Comparison of ENCODE assay signal across 7 cellular contexts in the genomic region with DNA sequence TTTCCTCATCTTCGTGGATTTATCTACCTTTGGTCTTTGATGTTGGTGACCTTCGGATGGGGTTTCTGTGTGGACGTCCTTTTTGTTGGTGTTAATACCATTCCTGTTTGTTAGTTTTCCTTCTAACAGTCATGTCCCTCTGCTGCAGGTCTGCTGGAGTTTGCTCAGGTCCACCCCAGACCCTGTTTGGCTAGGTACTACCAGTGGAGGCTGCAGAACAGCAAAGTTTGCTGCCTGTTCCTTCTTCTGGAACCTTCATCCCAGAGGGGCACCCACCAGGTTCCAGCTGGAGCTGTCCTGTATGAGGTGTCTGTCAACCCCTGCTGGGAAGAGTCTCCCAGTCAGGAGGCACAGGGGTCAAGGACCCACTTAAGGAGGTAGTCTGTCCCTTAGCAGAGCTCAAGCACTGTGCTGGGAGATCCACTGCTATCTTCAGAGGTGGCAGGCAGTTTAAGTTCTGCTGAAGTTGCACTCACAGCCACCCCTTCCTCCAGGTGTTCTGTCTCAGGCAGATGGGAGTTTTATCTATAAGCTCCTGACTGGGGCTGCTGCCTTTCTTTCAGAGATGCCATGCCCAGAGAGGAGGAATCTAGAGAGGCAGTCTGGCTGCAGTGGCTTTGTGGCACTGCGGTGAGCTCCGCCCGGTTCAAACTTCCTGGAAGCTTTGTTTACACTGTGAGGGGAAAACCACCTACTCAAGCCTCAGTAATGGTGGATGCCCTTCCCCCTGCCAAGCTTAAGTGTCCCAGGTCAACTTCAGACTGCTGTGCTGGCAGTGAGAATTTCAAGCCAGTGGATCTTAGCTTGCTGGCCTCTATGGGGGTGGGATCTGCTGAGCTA. TPM values are rescaled to one million over a fixed set of nuclear protein-coding genes. Genes with fewer than 3 reads are reported as not detected.
DNase-seq lines count a peak whose midpoint lies in the region; ATAC-seq and TF ChIP-seq lines count a peak whose summit lies in the region.
"Not testable (repeated sequence)": the region's sequence is repeated elsewhere in the genome, so short reads cannot be mapped to it uniquely, and the experiment has no call there.

No MANE protein-coding gene starts in this region.

- not testable (repeated sequence) for BruUV-seq in PC-3 (replicated peaks; lab: Mats Ljungman, UMichigan)

- H2AFZ ChIP-seq in GM23338 = peak overlapping the region; percentile 35
- H2AFZ ChIP-seq in PC-3 (ENCODE audit: low read length) = not testable (repeated sequence)

- intact Hi-C loops in PC-3 (cut with micrococcal nuclease) = not testable (repeated sequence)

- not testable (repeated sequence) for H3K4me1 Mint-ChIP-seq in GM23338
- peaks cover 29% of the 10 kb centered on the region for H3K4me1 Mint-ChIP-seq in activated naive CD4-positive, alpha-beta T cell treated with anti-CD3 and anti-CD28 coated beads, Interleukin-2, amount 10 ng/mL, durations not matched to agents 7 days and 5 days

- not testable (repeated sequence) for H3K9ac ChIP-seq in PC-3 (ENCODE audit: low read length)

- not testable (repeated sequence) for H3K9me3 ChIP-seq in PC-3 (ENCODE audit: low read length)

- H3K27ac Mint-ChIP-seq in GM23338 = not testable (repeated sequence)
- peak overlapping the region; percentile 90 for H3K27ac Mint-ChIP-seq in activated naive CD4-positive, alpha-beta T cell treated with anti-CD3 and anti-CD28 coated beads, Interleukin-2, amount 10 ng/mL, durations not matched to agents 7 days and 5 days

- not testable (repeated sequence) for H3K9me2 ChIP-seq in GM23338 (ENCODE audit: insufficient read depth); PC-3 (replicated peaks; ENCODE audit: low read length)

- not testable (repeated sequence) for H3K4me1 ChIP-seq in GM23338 (ENCODE audit: insufficient read depth)
- peaks cover 19% of the 10 kb centered on the region for H3K4me1 ChIP-seq in PC-3 (ENCODE audit: insufficient read depth, low read length)

- not testable (repeated sequence) for H3K27me3 Mint-ChIP-seq in GM23338 (ENCODE audit: insufficient read depth, low read depth, poor library complexity); activated naive CD4-positive, alpha-beta T cell treated with anti-CD3 and anti-CD28 coated beads, Interleukin-2, amount 10 ng/mL, durations not matched to agents 7 days and 5 days

- not testable (repeated sequence) for H3K27ac ChIP-seq in GM23338 (ENCODE audit: low read depth); PC-3 (ENCODE audit: low read length)

- H3K36me3 Mint-ChIP-seq in GM23338 (ENCODE audit: low read depth) = not testable (repeated sequence)
- peaks cover 52% of the 10 kb centered on the region for H3K36me3 Mint-ChIP-seq in activated naive CD4-positive, alpha-beta T cell treated with anti-CD3 and anti-CD28 coated beads, Interleukin-2, amount 10 ng/mL, durations not matched to agents 7 days and 5 days

- not testable (repeated sequence) for H3K79me2 ChIP-seq in GM23338 (replicated peaks; ENCODE audit: insufficient read depth); PC-3 (ENCODE audit: low read length)

- not testable (repeated sequence) for H3F3A ChIP-seq in GM23338 (replicated peaks; ENCODE audit: low read depth); PC-3 (ENCODE audit: low read length, unreplicated experiment)

- not testable (repeated sequence) for H3K4me3 ChIP-seq in GM23338; PC-3 (ENCODE audit: low read length)

- not testable (repeated sequence) for H3K36me3 ChIP-seq in GM23338 (ENCODE audit: insufficient read depth); PC-3 (ENCODE audit: low read depth, low read length)

- H3K27me3 ChIP-seq in GM23338 (ENCODE audit: insufficient read depth); PC-3 (ENCODE audit: low read length): not testable (repeated sequence)

- H3K4me3 Mint-ChIP-seq in GM23338; activated naive CD4-positive, alpha-beta T cell treated with anti-CD3 and anti-CD28 coated beads, Interleukin-2, amount 10 ng/mL, durations not matched to agents 7 days and 5 days: not testable (repeated sequence)

- CTCF ChIA-PET in PC-3 (lab: Charles Lee) = not testable (repeated sequence)
- CTCF ChIA-PET in activated naive CD4-positive, alpha-beta T cell treated with anti-CD3 and anti-CD28 coated beads, Interleukin-2, amount 10 ng/mL, durations not matched to agents 7 days and 5 days (lab: Charles Lee) = interaction anchor here (1.6 kb wide), 1 partner anchor 122 kb away, joined by 4 read pairs; no protein-coding TSS in a partner anchor

- not testable (repeated sequence) for H3K4me2 ChIP-seq in GM23338; PC-3 (ENCODE audit: low read length)

- DNase-seq in GM23338 (ENCODE audit: low spot score) = not testable (repeated sequence)
- DNase-seq in PC-3 = peak; percentile 55
- peak; percentile 12 to 14 for DNase-seq in activated CD4-positive, alpha-beta T cell treated with anti-CD3 and anti-CD28 coated beads for 4 hours
- DNase-seq in activated T-cell treated with anti-CD3 and anti-CD28 coated beads, Interleukin-2, amount 50 U/mL, for 1 hour = peak; percentile 38
- DNase-seq in activated naive CD4-positive, alpha-beta T cell treated with anti-CD3 and anti-CD28 coated beads, Interleukin-2, amount 10 ng/mL, durations not matched to agents 7 days and 5 days = peak; percentile 79
- DNase-seq in kidney tubule cell (ENCODE audit: low spot score) = peak; percentile 51
- DNase-seq in stimulated activated CD4-positive, alpha-beta T cell treated with anti-CD3 and anti-CD28 coated beads, Interleukin-4, amount 100 ng/mL, for 24 hours = peak; percentile 19

- POLR2A ChIA-PET in PC-3 (lab: Charles Lee; ENCODE audit: unreplicated experiment) = not testable (repeated sequence)

- peaks cover 19% of the 10 kb centered on the region for H3K9me3 Mint-ChIP-seq in GM23338
- peaks cover 52% of the 10 kb centered on the region for H3K9me3 Mint-ChIP-seq in activated naive CD4-positive, alpha-beta T cell treated with anti-CD3 and anti-CD28 coated beads, Interleukin-2, amount 10 ng/mL, durations not matched to agents 7 days and 5 days

- not testable (repeated sequence) for TF ChIP-seq CTCF in GM23338 (conservative IDR thresholded peaks at IDR 0.05; ENCODE audit: low read depth in 2 of 2); PC-3 (conservative IDR thresholded peaks at IDR 0.05; ENCODE audit: low read depth, low read length)

- H4K20me1 ChIP-seq in GM23338 (replicated peaks; ENCODE audit: insufficient read depth); PC-3 (ENCODE audit: low read length): not testable (repeated sequence)

- ATAC-seq in GM23338 = not testable (repeated sequence)
- ATAC-seq in PC-3 = peak; percentile 81

RNA-seq across cellular contexts. Expression of a gene that starts 40.9 kb away (rescaled TPM):
- total RNA-seq in GM23338 (2014; rRNA removed; shearing (Covaris generic)) = 36.1 and 42.8 TPM in 2 replicates
- polyA plus RNA-seq in GM23338 (2016; fragmentation: Nextera tagmentation; extraction: Ambion mirVana) = 20.1 and 21.1 TPM in 2 replicates
- 32.5 and 41.6 TPM in 2 replicates for total RNA-seq in PC-3 (2014; rRNA removed)
